23 cellular contexts compared by ENCODE assay signal in genomic region chr18:32332708-32333107, GRCh38.
DNase-seq lines count a peak whose midpoint lies in the region; ATAC-seq and TF ChIP-seq lines count a peak whose summit lies in the region.
"Had no signal": no experiment of that assay in that cellular context is flagged by ENCODE, and none has a peak within 500 bp of the region (broad histone marks: within the 10 kb centered on the region; RNA-seq: fewer than 3 reads in every experiment).

No MANE protein-coding gene starts in this region.

- no peak overlapping the region for H2AK5ac ChIP-seq in neuronal stem cell (ENCODE audit: low read depth, low read length)

- no peak overlapping the region for H2AFZ ChIP-seq in neuronal stem cell (ENCODE audit: low read length)

- no CpG with 5 or more reads among the region's 5 CpGs for WGBS in neuronal stem cell (ENCODE audit: extremely low coverage in 2 of 2, insufficient read length in 2 of 2, insufficient replicate concordance in 1 of 2), 2 donors

- H3K4ac ChIP-seq in neuronal stem cell (ENCODE audit: low read length), result no peak overlapping the region

- TF ChIP-seq CTCF in left ventricle myocardium inferior (IDR thresholded peaks at IDR 0.05; ENCODE audit: borderline replicate concordance) (no peak), uterus (IDR thresholded peaks at IDR 0.05) (no peak)

- H2BK120ac ChIP-seq in neuronal stem cell (ENCODE audit: low read depth, low read length), result no peak overlapping the region

- no peak overlapping the region for H3K9ac ChIP-seq in neuronal stem cell (ENCODE audit: low read depth, low read length, poor library complexity)
- H3K9ac ChIP-seq: BLaER1 treated with 17β-estradiol and CSF1 and Interleukin-3, amounts not matched to agents 10 nM and 100 nM had no signal

- H4K91ac ChIP-seq in neuronal stem cell (ENCODE audit: low read depth, low read length, poor library complexity), result no peak overlapping the region

- H3K27ac ChIP-seq in left ventricle myocardium inferior (replicated peaks) (no peak overlapping the region), neuronal stem cell (replicated peaks; ENCODE audit: low read length) (no peak overlapping the region), uterus (no peak overlapping the region)
- H3K27ac ChIP-seq: 22Rv1; A549; BLaER1 treated with 17β-estradiol and CSF1 and Interleukin-3, amounts not matched to agents 10 nM and 100 nM; C4-2B had no signal

- H3K4me1 ChIP-seq in left ventricle myocardium inferior (peaks cover 31% of the 10 kb centered on the region), neuronal stem cell (ENCODE audit: control insufficient read depth in 2 of 2, insufficient read depth in 1 of 2, low read depth in 1 of 2, low read length in 2 of 2) (peaks cover 0 to 10% of the 10 kb centered on the region in 2 donors), uterus (no peaks in the 10 kb centered on the region)
- H3K4me1 ChIP-seq: A549 had no signal

- H3K14ac ChIP-seq in neuronal stem cell (ENCODE audit: low read length), result no peak overlapping the region

- DNase-seq in Right ventricle myocardium superior, result no peak
- DNase-seq in cardiac septum (ENCODE audit: low spot score), result no peak
- no peak for DNase-seq in left ventricle myocardium superior
- DNase-seq in left ventricle myocardium inferior, result no peak
- no peak for DNase-seq in neuronal stem cell (ENCODE audit: low spot score)
- DNase-seq in uterus, result no peak
- DNase-seq in NCI-H187 (lab: John Stamatoyannopoulos, UW), result no peak
- DNase-seq: AML-193; CD4-positive, alpha-beta T cell; CD8-positive, alpha-beta T cell; COR-L47; DMS 273 treated with DMSO at 0.1 percent for 48 hours; DMS153; DMS53; DMS79; DND-41; EL; GDM1 had no signal

- no peak overlapping the region for H4K8ac ChIP-seq in neuronal stem cell (ENCODE audit: low read depth, low read length)

- ATAC-seq in Right ventricle myocardium superior (ENCODE audit: poor library complexity), result peak; percentile 45
- peak; percentile 49 for ATAC-seq in left ventricle myocardium superior
- ATAC-seq: A549; CD8-positive, alpha-beta T cell; GM12878 had no signal

- H2BK12ac ChIP-seq in neuronal stem cell (ENCODE audit: low read length), result no peak overlapping the region

- H3K4me3 ChIP-seq in left ventricle myocardium inferior (no peak overlapping the region), neuronal stem cell (ENCODE audit: low read length in 2 of 2) (no peak overlapping the region), uterus (no peak overlapping the region)
- H3K4me3 ChIP-seq: A549; BLaER1 treated with 17β-estradiol and CSF1 and Interleukin-3, amounts not matched to agents 10 nM and 100 nM; GM12878 had no signal

- H3K27me3 ChIP-seq in left ventricle myocardium inferior (ENCODE audit: low read depth) (no peaks in the 10 kb centered on the region), neuronal stem cell (ENCODE audit: control insufficient read depth in 3 of 3, insufficient read depth in 3 of 3, low read depth in 1 of 3, low read length in 3 of 3) (no peaks in the 10 kb centered on the region), uterus (no peaks in the 10 kb centered on the region)
- H3K27me3 ChIP-seq: BLaER1 treated with 17β-estradiol and CSF1 and Interleukin-3, amounts not matched to agents 10 nM and 100 nM had no signal

- no peak overlapping the region for H2BK15ac ChIP-seq in neuronal stem cell (ENCODE audit: low read length)

- no peak overlapping the region for H3K4me2 ChIP-seq in neuronal stem cell (ENCODE audit: insufficient read depth, low read length, poor library complexity, severe bottlenecking)
- H3K4me2 ChIP-seq: A549; BLaER1 treated with 17β-estradiol and CSF1 and Interleukin-3, amounts not matched to agents 10 nM and 100 nM had no signal

- peak overlapping the region; percentile 2 for H3K18ac ChIP-seq in neuronal stem cell (ENCODE audit: low read length)

- H3K9me3 ChIP-seq in left ventricle myocardium inferior (replicated peaks) (no peaks in the 10 kb centered on the region), neuronal stem cell (replicated peaks in 1 of 2; ENCODE audit: control insufficient read depth in 2 of 2, insufficient read depth in 1 of 2, low read depth in 1 of 2, low read length in 2 of 2) (no peaks in the 10 kb centered on the region), uterus (no peaks in the 10 kb centered on the region)
- H3K9me3 ChIP-seq: A549; BLaER1 treated with 17β-estradiol and CSF1 and Interleukin-3, amounts not matched to agents 10 nM and 100 nM had no signal

- H2BK5ac ChIP-seq in neuronal stem cell (ENCODE audit: low read length), result no peak overlapping the region

- no peak for TF ChIP-seq POLR2A in uterus (IDR thresholded peaks at IDR 0.05)

- peak overlapping the region; percentile 2 for H3K23ac ChIP-seq in neuronal stem cell (ENCODE audit: low read depth, low read length, poor library complexity)

- no peaks in the 10 kb centered on the region for H3K36me3 ChIP-seq in left ventricle myocardium inferior
- H3K36me3 ChIP-seq in neuronal stem cell (replicated peaks in 1 of 2; ENCODE audit: control insufficient read depth in 2 of 2, insufficient read depth in 2 of 2, low read length in 2 of 2), result no peaks in the 10 kb centered on the region
- no peaks in the 10 kb centered on the region for H3K36me3 ChIP-seq in uterus
- H3K36me3 ChIP-seq: BLaER1 treated with 17β-estradiol and CSF1 and Interleukin-3, amounts not matched to agents 10 nM and 100 nM had no signal

- no peaks in the 10 kb centered on the region for H3K79me1 ChIP-seq in neuronal stem cell (ENCODE audit: low read depth, low read length)

- intact Hi-C loops in Right ventricle myocardium superior (cut with DNase I) (no loop called here), cardiac septum (cut with DNase I) (no loop called here), left ventricle myocardium superior (cut with micrococcal nuclease) (no loop called here), left ventricle myocardium inferior (cut with micrococcal nuclease) (no loop called here), uterus (cut with DNase I; ENCODE audit: low total_unique reads) (no loop called here)
